In the genomic region with DNA sequence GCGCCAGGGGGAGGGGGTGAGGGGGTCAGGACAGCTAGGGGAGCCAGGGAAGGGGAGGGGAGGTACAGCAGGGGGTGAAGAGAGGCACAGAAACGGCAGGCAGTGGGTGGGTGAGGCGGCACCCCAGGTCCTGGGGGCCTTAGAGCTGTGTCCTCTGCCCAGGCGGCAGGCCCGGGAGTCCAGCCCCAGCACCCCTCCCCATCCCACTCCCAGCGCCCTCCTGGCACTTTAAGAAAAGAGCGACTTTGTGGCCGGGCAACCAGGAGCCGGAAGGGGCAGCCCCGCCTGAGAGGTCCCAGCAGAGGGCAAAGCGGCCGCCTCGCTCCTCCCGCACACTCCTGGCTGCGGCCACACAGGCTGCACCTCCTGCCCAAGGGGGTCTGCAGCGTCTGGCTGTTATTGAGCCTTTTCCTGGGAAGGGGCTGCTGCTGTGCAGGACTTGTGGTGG, we compare ENCODE assay signal across 8 cellular contexts. TPM values are rescaled to one million over a fixed set of nuclear protein-coding genes. Genes with fewer than 3 reads are reported as not detected.
A peak's percentile ranks its signal among the peaks of the same experiment; 100 is the strongest.
DNase-seq lines count a peak whose midpoint lies in the region; ATAC-seq lines count a peak whose summit lies in the region.

No MANE protein-coding gene starts in this region.

- H3K27ac ChIP-seq in muscle layer of colon (ENCODE audit: low read depth, low read length): peak overlapping the region; percentile 84
- no peak overlapping the region for H3K27ac ChIP-seq in CD8-positive, alpha-beta memory T cell (ENCODE audit: low read depth, low read length)

- peaks cover 18 to 28% of the 10 kb centered on the region in 2 donors for H3K4me1 Mint-ChIP-seq in effector memory CD8-positive, alpha-beta T cell (ENCODE audit: low read depth in 2 of 2)
- peaks cover 13 to 36% (median 21%) of the 10 kb centered on the region in 3 donors for H3K4me1 Mint-ChIP-seq in CD8-positive, alpha-beta memory T cell

- H3K36me3 Mint-ChIP-seq in effector memory CD8-positive, alpha-beta T cell (ENCODE audit: insufficient read depth): peaks cover 2% of the 10 kb centered on the region
- peaks cover 0 to 12% (median 0%) of the 10 kb centered on the region in 3 donors for H3K36me3 Mint-ChIP-seq in CD8-positive, alpha-beta memory T cell

- H3K9me3 Mint-ChIP-seq in effector memory CD8-positive, alpha-beta T cell: no peaks in the 10 kb centered on the region
- no peaks in the 10 kb centered on the region for H3K9me3 Mint-ChIP-seq in CD8-positive, alpha-beta memory T cell

- no peak overlapping the region for H3K9ac ChIP-seq in muscle layer of colon (ENCODE audit: low read length)

- no peak for ATAC-seq in effector memory CD8-positive, alpha-beta T cell (replicated peaks)
- no peak for ATAC-seq in HG03571 (IDR thresholded peaks at IDR 0.05; ENCODE audit: unreplicated experiment)
- no peak for ATAC-seq in GM21825 (IDR thresholded peaks at IDR 0.05; ENCODE audit: unreplicated experiment)

- POLR2A ChIA-PET in CD8-positive, alpha-beta memory T cell (lab: Charles Lee): no interaction called here

- H3K27ac Mint-ChIP-seq in effector memory CD8-positive, alpha-beta T cell: no peak overlapping the region
- no peak overlapping the region for H3K27ac Mint-ChIP-seq in CD8-positive, alpha-beta memory T cell

- H3K9me3 ChIP-seq in muscle layer of colon (ENCODE audit: low read length): no peaks in the 10 kb centered on the region
- no peaks in the 10 kb centered on the region for H3K9me3 ChIP-seq in CD8-positive, alpha-beta memory T cell (ENCODE audit: low read length)

- no peaks in the 10 kb centered on the region for H3K27me3 Mint-ChIP-seq in effector memory CD8-positive, alpha-beta T cell
- peaks cover 6 to 14% of the 10 kb centered on the region in 2 donors for H3K27me3 Mint-ChIP-seq in CD8-positive, alpha-beta memory T cell

- peaks cover 6% of the 10 kb centered on the region for H3K36me3 ChIP-seq in muscle layer of colon (ENCODE audit: insufficient read depth, low read length)
- no peaks in the 10 kb centered on the region for H3K36me3 ChIP-seq in CD8-positive, alpha-beta memory T cell (ENCODE audit: insufficient read depth, low read length)

- H3K4me3 ChIP-seq in muscle layer of colon (ENCODE audit: low read depth in 1 of 2, low read length in 2 of 2): peak overlapping the region; percentile 34 to 47
- H3K4me3 ChIP-seq in CD8-positive, alpha-beta memory T cell (ENCODE audit: low read length): no peak overlapping the region

- no peaks in the 10 kb centered on the region for H3K27me3 ChIP-seq in muscle layer of colon (ENCODE audit: control insufficient read depth in 1 of 2, insufficient read depth in 2 of 2, low read length in 2 of 2)
- H3K27me3 ChIP-seq in CD8-positive, alpha-beta memory T cell (ENCODE audit: insufficient read depth, low read length, poor library complexity, severe bottlenecking): no peaks in the 10 kb centered on the region

- CTCF ChIA-PET in CD8-positive, alpha-beta memory T cell (lab: Charles Lee): interaction anchor here (0.9 to 2.7 kb wide), 2 partner anchors 12 to 15 kb away, joined by 3 to 6 read pairs; no protein-coding TSS in a partner anchor

- peak overlapping the region; percentile 76 to 80 for H3K4me3 Mint-ChIP-seq in effector memory CD8-positive, alpha-beta T cell
- H3K4me3 Mint-ChIP-seq in CD8-positive, alpha-beta memory T cell: peak overlapping the region in 2 of 7 donors; percentile 70 to 87

- H3K4me1 ChIP-seq in muscle layer of colon (ENCODE audit: insufficient read depth, low read length): peaks cover 56% of the 10 kb centered on the region
- H3K4me1 ChIP-seq in CD8-positive, alpha-beta memory T cell (ENCODE audit: insufficient read depth, low read length): peaks cover 8% of the 10 kb centered on the region

- DNase-seq in A172 (ENCODE audit: low spot score) (peak; percentile 85), M059J (ENCODE audit: low read depth) (peak; percentile 83)
- DNase-seq in effector memory CD8-positive, alpha-beta T cell: no peak
- no peak for DNase-seq in activated CD4-positive, alpha-beta T cell treated with anti-CD3 and anti-CD28 coated beads, Interleukin-2, amount 50 U/mL, for 4 hours
- DNase-seq in CD8-positive, alpha-beta memory T cell: no peak

RNA-seq across cellular contexts. Expression of a gene that starts 42.6 kb away (rescaled TPM):
- 34.2 and 41.6 TPM in 2 replicates for total RNA-seq in A172 (2014; rRNA removed; shearing (Covaris generic))
- 4.2 and 9.8 TPM in 2 replicates for total RNA-seq in M059J (2014; rRNA removed; shearing (Covaris generic))
- 1 to 10 TPM; 9.0 to 9.1 TPM for total RNA-seq in CD8-positive, alpha-beta memory T cell
- polyA plus RNA-seq in CD8-positive, alpha-beta memory T cell: 2.9 TPM

Comparison
In these comparisons a context has a peak if more than half of its experiments do, and no peak if none do; other contexts are left out.
1. DNase-seq: peak in A172 (single experiment) and M059J (single experiment); none in effector memory CD8-positive, alpha-beta T cell (0 of 3), activated CD4-positive, alpha-beta T cell treated with anti-CD3 and anti-CD28 coated beads, Interleukin-2, amount 50 U/mL, for 4 hours (0 of 2) and CD8-positive, alpha-beta memory T cell (0 of 5).